ENCODE assay signal across 11 cellular contexts in the genomic region with DNA sequence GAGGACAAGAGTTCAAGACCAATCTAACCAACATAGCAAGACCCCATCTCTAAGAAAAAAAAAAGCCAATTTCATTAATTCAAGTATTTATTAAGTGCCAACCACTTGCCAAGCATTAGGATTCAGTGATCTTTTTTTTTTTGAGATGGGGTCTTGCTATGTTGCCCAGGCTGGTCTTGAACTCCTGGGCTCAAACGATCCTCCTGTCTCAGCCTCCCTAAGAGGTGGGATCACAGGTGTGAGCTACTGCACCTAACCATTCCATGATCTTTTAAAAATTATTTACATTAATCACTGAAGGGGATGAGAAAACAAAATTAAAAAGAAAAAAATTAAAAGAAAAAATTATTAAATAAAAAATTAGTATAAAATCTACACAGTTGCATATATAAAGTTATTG.
"Had no signal": no experiment of that assay in that cellular context is flagged by ENCODE, and none has a peak within 500 bp of the region (broad histone marks: within the 10 kb centered on the region; RNA-seq: fewer than 3 reads in every experiment).

No MANE protein-coding gene starts in this region.

- H3K9me3 ChIP-seq: HAP-1 had no signal

- H3K4me3 ChIP-seq: GM23248, GM23338, HAP-1 had no signal

- FAIRE-seq: H1, H54 had no signal

- H2AFZ ChIP-seq: GM23248, GM23338 had no signal

- H3K9ac ChIP-seq: GM23248 had no signal

- H3K27ac ChIP-seq: GM23248 had no signal

- H3K4me1 ChIP-seq: HAP-1 had no signal

- DNase-seq: GM23248, GOT3, H7, H9, HCEC 1CT, HFFc6 had no signal

- ATAC-seq: GM23338, HCT116 had no signal

- H3K4me2 ChIP-seq: GM23338 had no signal
